ENCODE assay signal across 1 cellular context in genomic region chr10:30987463-30987862, GRCh38.
TF ChIP-seq lines count a peak whose summit lies in the region.

No MANE protein-coding gene starts in this region.

TF ChIP-seq in IMR-90, 13 proteins besides CTCF, POLR2A, EP300 and RAD21:
- TF ChIP-seq USF2 (IDR thresholded peaks at IDR 0.05; ENCODE audit: low read depth, low read length) (no peak), MXI1 (IDR thresholded peaks at IDR 0.05; ENCODE audit: borderline replicate concordance, low read depth, low read length) (no peak), FOS (IDR thresholded peaks at IDR 0.05; ENCODE audit: low read depth, low read length) (no peak), MAZ (IDR thresholded peaks at IDR 0.05; ENCODE audit: borderline replicate concordance, low read depth, low read length) (no peak), SMC3 (IDR thresholded peaks at IDR 0.05; ENCODE audit: low read depth, low read length) (no peak), CHD1 (IDR thresholded peaks at IDR 0.05; ENCODE audit: low read depth, low read length) (no peak), RCOR1 (IDR thresholded peaks at IDR 0.05; ENCODE audit: insufficient replicate concordance, low read length) (no peak), CEBPB (IDR thresholded peaks at IDR 0.05; ENCODE audit: low read depth, low read length) (no peak), BHLHE40 (IDR thresholded peaks at IDR 0.05; ENCODE audit: low read depth, low read length) (no peak), NFE2L2 (IDR thresholded peaks at IDR 0.05; ENCODE audit: low read depth, low read length) (no peak), RFX5 (IDR thresholded peaks at IDR 0.05; ENCODE audit: low read depth, low read length) (no peak), MAFK (IDR thresholded peaks at IDR 0.05; ENCODE audit: low read depth, low read length) (no peak)
